ENCODE assay signal across 2 cellular contexts in genomic region chr2:126902859-126903258, GRCh38.
TF ChIP-seq lines count a peak whose summit lies in the region.

No MANE protein-coding gene starts in this region.

TF ChIP-seq in SK-N-SH, 30 proteins besides CTCF, POLR2A, EP300 and RAD21 (continued from another document):
- no peak for TF ChIP-seq NFIC (IDR thresholded peaks at IDR 0.05; ENCODE audit: borderline replicate concordance)
- TF ChIP-seq TEAD4 (IDR thresholded peaks at IDR 0.05; ENCODE audit: borderline replicate concordance, insufficient read depth) = no peak
- no peak for TF ChIP-seq GABPA (IDR thresholded peaks at IDR 0.05; ENCODE audit: low read depth)

TF ChIP-seq in SK-N-SH treated with all-trans-retinoic acid at 6 μM for 48 hours, 23 proteins besides CTCF, POLR2A, EP300 and RAD21 (continued from another document):
- TF ChIP-seq POU6F1 (CRISPR knock-in tag; IDR thresholded peaks at IDR 0.05; ENCODE audit: borderline replicate concordance, low read depth) (no peak), SNAI2 (CRISPR knock-in tag; IDR thresholded peaks at IDR 0.05) (no peak), TOX (CRISPR knock-in tag; IDR thresholded peaks at IDR 0.05; ENCODE audit: borderline replicate concordance) (no peak), ZC3H10 (CRISPR knock-in tag; IDR thresholded peaks at IDR 0.05) (no peak), ESRRG (CRISPR knock-in tag; IDR thresholded peaks at IDR 0.05) (no peak), ZFP30 (CRISPR knock-in tag; IDR thresholded peaks at IDR 0.05) (no peak), ISL1 (CRISPR knock-in tag; IDR thresholded peaks at IDR 0.05) (no peak), CSRNP3 (CRISPR knock-in tag; IDR thresholded peaks at IDR 0.05) (no peak), ZFP3 (CRISPR knock-in tag; IDR thresholded peaks at IDR 0.05) (no peak), TSHZ2 (CRISPR knock-in tag; IDR thresholded peaks at IDR 0.05) (no peak), PPARA (CRISPR knock-in tag; IDR thresholded peaks at IDR 0.05; ENCODE audit: borderline replicate concordance) (no peak), CREB5 (CRISPR knock-in tag; IDR thresholded peaks at IDR 0.05; ENCODE audit: low read depth) (no peak), TCF4 (CRISPR knock-in tag; IDR thresholded peaks at IDR 0.05; ENCODE audit: borderline replicate concordance) (no peak), ARNTL (CRISPR knock-in tag; IDR thresholded peaks at IDR 0.05; ENCODE audit: borderline replicate concordance, low read depth) (no peak), CSDC2 (CRISPR knock-in tag; IDR thresholded peaks at IDR 0.05) (no peak), OSR1 (CRISPR knock-in tag; IDR thresholded peaks at IDR 0.05) (no peak), ZNF565 (CRISPR knock-in tag; conservative IDR thresholded peaks at IDR 0.05; ENCODE audit: low read depth) (no peak), GLIS3 (CRISPR knock-in tag; IDR thresholded peaks at IDR 0.05) (no peak)
